2 cellular contexts compared by ENCODE assay signal in genomic region chr18:13597068-13597467, GRCh38.
TF ChIP-seq lines count a peak whose summit lies in the region.

No MANE protein-coding gene starts in this region.

TF ChIP-seq in HepG2, 621 proteins besides CTCF, POLR2A, EP300 and RAD21:
- TF ChIP-seq RXRB (CRISPR knock-in tag; IDR thresholded peaks at IDR 0.05; ENCODE audit: borderline replicate concordance), result no peak
- no peak for TF ChIP-seq RORA (CRISPR knock-in tag; IDR thresholded peaks at IDR 0.05)
- peak; percentile 32; the same call in 1 of the 2 replicates for TF ChIP-seq ARID3A (IDR thresholded peaks at IDR 0.05; ENCODE audit: low read depth, low read length)
- TF ChIP-seq, protein P1, sequence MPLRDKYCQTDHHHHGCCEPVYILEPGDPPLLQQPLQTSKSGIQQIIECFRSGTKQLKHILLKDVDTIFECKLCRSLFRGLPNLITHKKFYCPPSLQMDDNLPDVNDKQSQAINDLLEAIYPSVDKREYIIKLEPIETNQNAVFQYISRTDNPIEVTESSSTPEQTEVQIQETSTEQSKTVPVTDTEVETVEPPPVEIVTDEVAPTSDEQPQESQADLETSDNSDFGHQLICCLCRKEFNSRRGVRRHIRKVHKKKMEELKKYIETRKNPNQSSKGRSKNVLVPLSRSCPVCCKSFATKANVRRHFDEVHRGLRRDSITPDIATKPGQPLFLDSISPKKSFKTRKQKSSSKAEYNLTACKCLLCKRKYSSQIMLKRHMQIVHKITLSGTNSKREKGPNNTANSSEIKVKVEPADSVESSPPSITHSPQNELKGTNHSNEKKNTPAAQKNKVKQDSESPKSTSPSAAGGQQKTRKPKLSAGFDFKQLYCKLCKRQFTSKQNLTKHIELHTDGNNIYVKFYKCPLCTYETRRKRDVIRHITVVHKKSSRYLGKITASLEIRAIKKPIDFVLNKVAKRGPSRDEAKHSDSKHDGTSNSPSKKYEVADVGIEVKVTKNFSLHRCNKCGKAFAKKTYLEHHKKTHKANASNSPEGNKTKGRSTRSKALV (CRISPR knock-in tag; IDR thresholded peaks at IDR 0.05), result no peak
- no peak for TF ChIP-seq TMF1 (CRISPR knock-in tag; IDR thresholded peaks at IDR 0.05; ENCODE audit: low read depth)
- no peak for TF ChIP-seq HNRNPUL1 (IDR thresholded peaks at IDR 0.05; ENCODE audit: low read depth, low read length)
- TF ChIP-seq MAFF (IDR thresholded peaks at IDR 0.05; ENCODE audit: low read depth, low read length), result peak; percentile 56
- TF ChIP-seq NFE2L2 (IDR thresholded peaks at IDR 0.05; ENCODE audit: low read length), result peak; percentile 37; the same call in 1 of the 2 replicates
- no peak for TF ChIP-seq SOX6 (IDR thresholded peaks at IDR 0.05)
- TF ChIP-seq SOX6 (CRISPR knock-in tag; IDR thresholded peaks at IDR 0.05), result no peak
- TF ChIP-seq ZNF317 (CRISPR knock-in tag; IDR thresholded peaks at IDR 0.05), result peak; percentile 99
- no peak for TF ChIP-seq NCOA1 (CRISPR knock-in tag; IDR thresholded peaks at IDR 0.05)
- TF ChIP-seq MAFK (conservative IDR thresholded peaks at IDR 0.05 in 1 of 2, IDR thresholded peaks at IDR 0.05 in 1 of 2; ENCODE audit: low read length in 2 of 2), result peak; percentile 26 to 48; a peak in 2 of 4 replicates
- no peak for TF ChIP-seq SOX13 (IDR thresholded peaks at IDR 0.05)
- no peak for TF ChIP-seq SOX13 (CRISPR knock-in tag; conservative IDR thresholded peaks at IDR 0.05 in 1 of 2, IDR thresholded peaks at IDR 0.05 in 1 of 2)
- peak; percentile 48; the same call in 1 of the 2 replicates for TF ChIP-seq ZFP1 (CRISPR knock-in tag; IDR thresholded peaks at IDR 0.05)

TF ChIP-seq in GM12878, 131 proteins besides CTCF, POLR2A, EP300 and RAD21 (continues in another document):
- TF ChIP-seq ASH2L (IDR thresholded peaks at IDR 0.05; ENCODE audit: borderline replicate concordance, low read depth), result no peak
- peak; percentile 70 for TF ChIP-seq NBN (IDR thresholded peaks at IDR 0.05)
- TF ChIP-seq SPI1 (IDR thresholded peaks at IDR 0.05; ENCODE audit: borderline replicate concordance, insufficient read depth, low read depth, low read length), result no peak
- no peak for TF ChIP-seq NR2F1 (conservative IDR thresholded peaks at IDR 0.05)
- TF ChIP-seq ZNF217 (IDR thresholded peaks at IDR 0.05), result peak; percentile 78; the same call in 1 of the 2 replicates
- no peak for TF ChIP-seq E2F4 (IDR thresholded peaks at IDR 0.05; ENCODE audit: low read depth, low read length)
- no peak for TF ChIP-seq TCF3 (IDR thresholded peaks at IDR 0.05; ENCODE audit: borderline replicate concordance, insufficient read depth, low read depth, low read length)
- TF ChIP-seq TARDBP (IDR thresholded peaks at IDR 0.05; ENCODE audit: borderline replicate concordance), result no peak
- TF ChIP-seq ATF7 (IDR thresholded peaks at IDR 0.05; ENCODE audit: low read depth), result peak; percentile 66
- TF ChIP-seq, protein P2, sequence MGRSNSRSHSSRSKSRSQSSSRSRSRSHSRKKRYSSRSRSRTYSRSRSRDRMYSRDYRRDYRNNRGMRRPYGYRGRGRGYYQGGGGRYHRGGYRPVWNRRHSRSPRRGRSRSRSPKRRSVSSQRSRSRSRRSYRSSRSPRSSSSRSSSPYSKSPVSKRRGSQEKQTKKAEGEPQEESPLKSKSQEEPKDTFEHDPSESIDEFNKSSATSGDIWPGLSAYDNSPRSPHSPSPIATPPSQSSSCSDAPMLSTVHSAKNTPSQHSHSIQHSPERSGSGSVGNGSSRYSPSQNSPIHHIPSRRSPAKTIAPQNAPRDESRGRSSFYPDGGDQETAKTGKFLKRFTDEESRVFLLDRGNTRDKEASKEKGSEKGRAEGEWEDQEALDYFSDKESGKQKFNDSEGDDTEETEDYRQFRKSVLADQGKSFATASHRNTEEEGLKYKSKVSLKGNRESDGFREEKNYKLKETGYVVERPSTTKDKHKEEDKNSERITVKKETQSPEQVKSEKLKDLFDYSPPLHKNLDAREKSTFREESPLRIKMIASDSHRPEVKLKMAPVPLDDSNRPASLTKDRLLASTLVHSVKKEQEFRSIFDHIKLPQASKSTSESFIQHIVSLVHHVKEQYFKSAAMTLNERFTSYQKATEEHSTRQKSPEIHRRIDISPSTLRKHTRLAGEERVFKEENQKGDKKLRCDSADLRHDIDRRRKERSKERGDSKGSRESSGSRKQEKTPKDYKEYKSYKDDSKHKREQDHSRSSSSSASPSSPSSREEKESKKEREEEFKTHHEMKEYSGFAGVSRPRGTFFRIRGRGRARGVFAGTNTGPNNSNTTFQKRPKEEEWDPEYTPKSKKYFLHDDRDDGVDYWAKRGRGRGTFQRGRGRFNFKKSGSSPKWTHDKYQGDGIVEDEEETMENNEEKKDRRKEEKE (IDR thresholded peaks at IDR 0.05), result no peak
- TF ChIP-seq, protein P3, sequence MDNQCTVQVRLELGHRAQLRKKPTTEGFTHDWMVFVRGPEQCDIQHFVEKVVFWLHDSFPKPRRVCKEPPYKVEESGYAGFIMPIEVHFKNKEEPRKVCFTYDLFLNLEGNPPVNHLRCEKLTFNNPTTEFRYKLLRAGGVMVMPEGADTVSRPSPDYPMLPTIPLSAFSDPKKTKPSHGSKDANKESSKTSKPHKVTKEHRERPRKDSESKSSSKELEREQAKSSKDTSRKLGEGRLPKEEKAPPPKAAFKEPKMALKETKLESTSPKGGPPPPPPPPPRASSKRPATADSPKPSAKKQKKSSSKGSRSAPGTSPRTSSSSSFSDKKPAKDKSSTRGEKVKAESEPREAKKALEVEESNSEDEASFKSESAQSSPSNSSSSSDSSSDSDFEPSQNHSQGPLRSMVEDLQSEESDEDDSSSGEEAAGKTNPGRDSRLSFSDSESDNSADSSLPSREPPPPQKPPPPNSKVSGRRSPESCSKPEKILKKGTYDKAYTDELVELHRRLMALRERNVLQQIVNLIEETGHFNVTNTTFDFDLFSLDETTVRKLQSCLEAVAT (IDR thresholded peaks at IDR 0.05), result peak; percentile 49; the same call in 1 of the 2 replicates
- no peak for TF ChIP-seq ETV6 (conservative IDR thresholded peaks at IDR 0.05 in 1 of 2, IDR thresholded peaks at IDR 0.05 in 1 of 2; ENCODE audit: borderline replicate concordance in 1 of 2, low read depth in 1 of 2)
- TF ChIP-seq CBX5 (IDR thresholded peaks at IDR 0.05; ENCODE audit: low read depth), result peak; percentile 100
- no peak for TF ChIP-seq ATF2 (IDR thresholded peaks at IDR 0.05; ENCODE audit: low read length)
- peak; percentile 39 for TF ChIP-seq MEF2B (IDR thresholded peaks at IDR 0.05; ENCODE audit: partially characterized antibody, poor library complexity, severe bottlenecking)
- TF ChIP-seq, protein P4, sequence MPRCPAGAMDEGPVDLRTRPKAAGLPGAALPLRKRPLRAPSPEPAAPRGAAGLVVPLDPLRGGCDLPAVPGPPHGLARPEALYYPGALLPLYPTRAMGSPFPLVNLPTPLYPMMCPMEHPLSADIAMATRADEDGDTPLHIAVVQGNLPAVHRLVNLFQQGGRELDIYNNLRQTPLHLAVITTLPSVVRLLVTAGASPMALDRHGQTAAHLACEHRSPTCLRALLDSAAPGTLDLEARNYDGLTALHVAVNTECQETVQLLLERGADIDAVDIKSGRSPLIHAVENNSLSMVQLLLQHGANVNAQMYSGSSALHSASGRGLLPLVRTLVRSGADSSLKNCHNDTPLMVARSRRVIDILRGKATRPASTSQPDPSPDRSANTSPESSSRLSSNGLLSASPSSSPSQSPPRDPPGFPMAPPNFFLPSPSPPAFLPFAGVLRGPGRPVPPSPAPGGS (IDR thresholded peaks at IDR 0.05; ENCODE audit: borderline replicate concordance, insufficient read depth, low read depth, low read length, poor library complexity, severe bottlenecking), result no peak
- no peak for TF ChIP-seq RFX5 (IDR thresholded peaks at IDR 0.05; ENCODE audit: low read depth, low read length)
- no peak for TF ChIP-seq TCF12 (IDR thresholded peaks at IDR 0.05; ENCODE audit: low read depth, low read length)
- no peak for TF ChIP-seq ESRRA (IDR thresholded peaks at IDR 0.05; ENCODE audit: low read length)
- peak; percentile 45; the same call in 1 of the 2 replicates for TF ChIP-seq ZNF687 (IDR thresholded peaks at IDR 0.05)
- TF ChIP-seq JUNB (IDR thresholded peaks at IDR 0.05), result peak; percentile 32
- no peak for TF ChIP-seq TCF7 (IDR thresholded peaks at IDR 0.05; ENCODE audit: borderline replicate concordance)
- no peak for TF ChIP-seq CBFB (IDR thresholded peaks at IDR 0.05; ENCODE audit: low read depth)
- no peak for TF ChIP-seq STAT1 (conservative IDR thresholded peaks at IDR 0.05)
- TF ChIP-seq ZSCAN29 (IDR thresholded peaks at IDR 0.05), result no peak
- peak; percentile 5; the same call in 1 of the 2 replicates for TF ChIP-seq SMC3 (IDR thresholded peaks at IDR 0.05; ENCODE audit: borderline replicate concordance, low read length)
- no peak for TF ChIP-seq NR2C2 (IDR thresholded peaks at IDR 0.05; ENCODE audit: borderline replicate concordance, control insufficient read depth, insufficient read length, low read depth)
- TF ChIP-seq, protein P5, sequence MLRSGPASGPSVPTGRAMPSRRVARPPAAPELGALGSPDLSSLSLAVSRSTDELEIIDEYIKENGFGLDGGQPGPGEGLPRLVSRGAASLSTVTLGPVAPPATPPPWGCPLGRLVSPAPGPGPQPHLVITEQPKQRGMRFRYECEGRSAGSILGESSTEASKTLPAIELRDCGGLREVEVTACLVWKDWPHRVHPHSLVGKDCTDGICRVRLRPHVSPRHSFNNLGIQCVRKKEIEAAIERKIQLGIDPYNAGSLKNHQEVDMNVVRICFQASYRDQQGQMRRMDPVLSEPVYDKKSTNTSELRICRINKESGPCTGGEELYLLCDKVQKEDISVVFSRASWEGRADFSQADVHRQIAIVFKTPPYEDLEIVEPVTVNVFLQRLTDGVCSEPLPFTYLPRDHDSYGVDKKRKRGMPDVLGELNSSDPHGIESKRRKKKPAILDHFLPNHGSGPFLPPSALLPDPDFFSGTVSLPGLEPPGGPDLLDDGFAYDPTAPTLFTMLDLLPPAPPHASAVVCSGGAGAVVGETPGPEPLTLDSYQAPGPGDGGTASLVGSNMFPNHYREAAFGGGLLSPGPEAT (IDR thresholded peaks at IDR 0.05; ENCODE audit: low read depth), result peak; percentile 85
- TF ChIP-seq CREM (IDR thresholded peaks at IDR 0.05; ENCODE audit: low read depth), result no peak
- no peak for TF ChIP-seq RCOR1 (conservative IDR thresholded peaks at IDR 0.05; ENCODE audit: low read depth, low read length)
- TF ChIP-seq SKIL (IDR thresholded peaks at IDR 0.05; ENCODE audit: low read depth, poor library complexity, severe bottlenecking), result peak; percentile 83
- TF ChIP-seq LARP7 (IDR thresholded peaks at IDR 0.05), result no peak
- TF ChIP-seq KLF5 (IDR thresholded peaks at IDR 0.05; ENCODE audit: partially characterized antibody), result peak; percentile 95
- TF ChIP-seq DPF2 (IDR thresholded peaks at IDR 0.05), result no peak
- no peak for TF ChIP-seq RAD51 (IDR thresholded peaks at IDR 0.05)
- TF ChIP-seq CHD2 (IDR thresholded peaks at IDR 0.05; ENCODE audit: borderline replicate concordance, low read depth, low read length), result no peak
- no peak for TF ChIP-seq EZH2 (IDR thresholded peaks at IDR 0.05; ENCODE audit: borderline replicate concordance, control insufficient read depth, low read depth, low read length)
